ENCODE assay signal across 1 cellular context in the genomic region with DNA sequence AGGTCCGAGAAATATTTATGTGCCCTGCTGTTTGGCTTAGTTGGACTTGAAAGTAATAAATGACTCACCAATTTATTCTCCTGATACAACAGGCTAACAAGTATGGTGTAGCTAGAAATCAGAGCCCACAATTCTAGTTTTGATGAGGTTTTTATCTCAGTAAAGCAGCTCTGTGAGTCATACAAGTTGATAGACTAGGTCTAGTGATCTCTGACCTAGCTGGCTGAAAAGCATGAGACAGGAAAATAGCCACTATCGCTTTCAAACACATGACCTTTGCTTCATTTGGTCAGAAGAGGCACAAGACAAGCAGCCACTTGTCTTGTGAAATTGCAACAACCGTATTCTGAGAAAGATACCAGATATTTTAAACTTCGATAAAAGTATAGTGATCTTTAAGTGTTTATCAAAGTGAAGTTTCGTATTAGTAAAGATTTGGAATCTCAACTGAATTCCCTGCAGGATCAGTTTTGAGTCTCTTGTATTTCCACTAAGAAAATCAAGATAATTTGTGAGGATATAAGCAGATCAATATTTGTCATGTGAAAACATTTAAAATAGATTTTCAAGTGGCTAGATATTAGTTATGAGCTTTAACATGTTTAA.
TF ChIP-seq lines count a peak whose summit lies in the region.

No MANE protein-coding gene starts in this region.

TF ChIP-seq in HepG2, 621 proteins besides CTCF, POLR2A, EP300 and RAD21 (continued from another document and continues in another):
- TF ChIP-seq NFE2 (CRISPR knock-in tag; IDR thresholded peaks at IDR 0.05) (no peak), TCF7 (IDR thresholded peaks at IDR 0.05; ENCODE audit: low read depth) (peak; percentile 61), YY1 (IDR thresholded peaks at IDR 0.05; ENCODE audit: insufficient read depth, insufficient replicate concordance, low read depth, low read length) (no peak), MTF2 (CRISPR knock-in tag; IDR thresholded peaks at IDR 0.05; ENCODE audit: borderline replicate concordance) (no peak), ZNF782 (CRISPR knock-in tag; IDR thresholded peaks at IDR 0.05; ENCODE audit: borderline replicate concordance) (no peak), ZSCAN30 (CRISPR knock-in tag; IDR thresholded peaks at IDR 0.05) (no peak), SOX5 (CRISPR knock-in tag; IDR thresholded peaks at IDR 0.05; ENCODE audit: borderline replicate concordance) (peak; percentile 41; the same call in 1 of the 2 replicates), NKX3-1 (CRISPR knock-in tag; IDR thresholded peaks at IDR 0.05) (no peak), AGO1 (IDR thresholded peaks at IDR 0.05; ENCODE audit: low read depth, low read length, poor library complexity, severe bottlenecking) (no peak), SUZ12 (IDR thresholded peaks at IDR 0.05; ENCODE audit: low read depth, low read length) (no peak), ZNF678 (CRISPR knock-in tag; IDR thresholded peaks at IDR 0.05) (no peak), KAT7 (CRISPR knock-in tag; IDR thresholded peaks at IDR 0.05; ENCODE audit: borderline replicate concordance) (no peak), ZNF484 (CRISPR knock-in tag; IDR thresholded peaks at IDR 0.05; ENCODE audit: borderline replicate concordance, low read depth) (no peak), ZFP36 (IDR thresholded peaks at IDR 0.05; ENCODE audit: borderline replicate concordance, low read depth, low read length, partially characterized antibody) (no peak), ZNF558 (CRISPR knock-in tag; IDR thresholded peaks at IDR 0.05; ENCODE audit: borderline replicate concordance) (no peak), KLF16 (CRISPR knock-in tag; IDR thresholded peaks at IDR 0.05) (no peak), CC2D1A (CRISPR knock-in tag; IDR thresholded peaks at IDR 0.05) (no peak), ZFP36L1 (CRISPR knock-in tag; IDR thresholded peaks at IDR 0.05) (no peak), RFX1 (IDR thresholded peaks at IDR 0.05) (no peak), ZNF354B (CRISPR knock-in tag; IDR thresholded peaks at IDR 0.05) (no peak), HOXA3 (CRISPR knock-in tag; IDR thresholded peaks at IDR 0.05) (no peak), PAWR (CRISPR knock-in tag; IDR thresholded peaks at IDR 0.05; ENCODE audit: borderline replicate concordance) (no peak), ZNF564 (CRISPR knock-in tag; IDR thresholded peaks at IDR 0.05) (no peak), DPF2 (CRISPR knock-in tag; IDR thresholded peaks at IDR 0.05; ENCODE audit: borderline replicate concordance, low read depth) (peak; percentile 78), REXO4 (CRISPR knock-in tag; IDR thresholded peaks at IDR 0.05; ENCODE audit: borderline replicate concordance) (no peak), GPN1 (CRISPR knock-in tag; IDR thresholded peaks at IDR 0.05; ENCODE audit: borderline replicate concordance) (no peak), NPAS2 (CRISPR knock-in tag; IDR thresholded peaks at IDR 0.05; ENCODE audit: borderline replicate concordance) (no peak), RARG (CRISPR knock-in tag; IDR thresholded peaks at IDR 0.05; ENCODE audit: low read depth) (no peak), ZNF224 (CRISPR knock-in tag; IDR thresholded peaks at IDR 0.05) (no peak), PBX3 (CRISPR knock-in tag; IDR thresholded peaks at IDR 0.05; ENCODE audit: borderline replicate concordance) (no peak), GATA4 (IDR thresholded peaks at IDR 0.05; ENCODE audit: borderline replicate concordance, low read depth) (peak; percentile 39; the same call in 1 of the 2 replicates), ZNF768 (CRISPR knock-in tag; IDR thresholded peaks at IDR 0.05) (no peak), TAF1 (CRISPR knock-in tag; IDR thresholded peaks at IDR 0.05) (no peak), JUNB (CRISPR knock-in tag; IDR thresholded peaks at IDR 0.05; ENCODE audit: borderline replicate concordance) (peak; percentile 23; the same call in 1 of the 2 replicates), THYN1 (CRISPR knock-in tag; IDR thresholded peaks at IDR 0.05; ENCODE audit: borderline replicate concordance, low read depth) (no peak), SOX13 (IDR thresholded peaks at IDR 0.05) (no peak; the same call in 1 of the 2 replicates), SOX13 (CRISPR knock-in tag; conservative IDR thresholded peaks at IDR 0.05 in 1 of 2, IDR thresholded peaks at IDR 0.05 in 1 of 2) (peak in 1 of 2 experiments; percentile 73; a peak in 2 of 4 replicates), ZNF549 (CRISPR knock-in tag; IDR thresholded peaks at IDR 0.05) (no peak), ZNF460 (CRISPR knock-in tag; IDR thresholded peaks at IDR 0.05; ENCODE audit: borderline replicate concordance) (no peak), POLR2AphosphoS2 (IDR thresholded peaks at IDR 0.05; ENCODE audit: low read depth, low read length) (no peak), FOXK2 (IDR thresholded peaks at IDR 0.05) (no peak), HNRNPLL (IDR thresholded peaks at IDR 0.05; ENCODE audit: low read depth, low read length, poor library complexity, severe bottlenecking) (no peak), ZNF816 (CRISPR knock-in tag; IDR thresholded peaks at IDR 0.05; ENCODE audit: borderline replicate concordance) (0 out of 2 replicates have a peak, but pooled peaks have one; percentile 40)
- TF ChIP-seq, protein P1, sequence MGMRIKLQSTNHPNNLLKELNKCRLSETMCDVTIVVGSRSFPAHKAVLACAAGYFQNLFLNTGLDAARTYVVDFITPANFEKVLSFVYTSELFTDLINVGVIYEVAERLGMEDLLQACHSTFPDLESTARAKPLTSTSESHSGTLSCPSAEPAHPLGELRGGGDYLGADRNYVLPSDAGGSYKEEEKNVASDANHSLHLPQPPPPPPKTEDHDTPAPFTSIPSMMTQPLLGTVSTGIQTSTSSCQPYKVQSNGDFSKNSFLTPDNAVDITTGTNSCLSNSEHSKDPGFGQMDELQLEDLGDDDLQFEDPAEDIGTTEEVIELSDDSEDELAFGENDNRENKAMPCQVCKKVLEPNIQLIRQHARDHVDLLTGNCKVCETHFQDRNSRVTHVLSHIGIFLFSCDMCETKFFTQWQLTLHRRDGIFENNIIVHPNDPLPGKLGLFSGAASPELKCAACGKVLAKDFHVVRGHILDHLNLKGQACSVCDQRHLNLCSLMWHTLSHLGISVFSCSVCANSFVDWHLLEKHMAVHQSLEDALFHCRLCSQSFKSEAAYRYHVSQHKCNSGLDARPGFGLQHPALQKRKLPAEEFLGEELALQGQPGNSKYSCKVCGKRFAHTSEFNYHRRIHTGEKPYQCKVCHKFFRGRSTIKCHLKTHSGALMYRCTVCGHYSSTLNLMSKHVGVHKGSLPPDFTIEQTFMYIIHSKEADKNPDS (CRISPR knock-in tag; IDR thresholded peaks at IDR 0.05), result no peak
- TF ChIP-seq, protein P2, sequence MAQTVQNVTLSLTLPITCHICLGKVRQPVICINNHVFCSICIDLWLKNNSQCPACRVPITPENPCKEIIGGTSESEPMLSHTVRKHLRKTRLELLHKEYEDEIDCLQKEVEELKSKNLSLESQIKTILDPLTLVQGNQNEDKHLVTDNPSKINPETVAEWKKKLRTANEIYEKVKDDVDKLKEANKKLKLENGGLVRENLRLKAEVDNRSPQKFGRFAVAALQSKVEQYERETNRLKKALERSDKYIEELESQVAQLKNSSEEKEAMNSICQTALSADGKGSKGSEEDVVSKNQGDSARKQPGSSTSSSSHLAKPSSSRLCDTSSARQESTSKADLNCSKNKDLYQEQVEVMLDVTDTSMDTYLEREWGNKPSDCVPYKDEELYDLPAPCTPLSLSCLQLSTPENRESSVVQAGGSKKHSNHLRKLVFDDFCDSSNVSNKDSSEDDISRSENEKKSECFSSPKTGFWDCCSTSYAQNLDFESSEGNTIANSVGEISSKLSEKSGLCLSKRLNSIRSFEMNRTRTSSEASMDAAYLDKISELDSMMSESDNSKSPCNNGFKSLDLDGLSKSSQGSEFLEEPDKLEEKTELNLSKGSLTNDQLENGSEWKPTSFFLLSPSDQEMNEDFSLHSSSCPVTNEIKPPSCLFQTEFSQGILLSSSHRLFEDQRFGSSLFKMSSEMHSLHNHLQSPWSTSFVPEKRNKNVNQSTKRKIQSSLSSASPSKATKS (CRISPR knock-in tag; IDR thresholded peaks at IDR 0.05), result no peak
- TF ChIP-seq, protein P3, sequence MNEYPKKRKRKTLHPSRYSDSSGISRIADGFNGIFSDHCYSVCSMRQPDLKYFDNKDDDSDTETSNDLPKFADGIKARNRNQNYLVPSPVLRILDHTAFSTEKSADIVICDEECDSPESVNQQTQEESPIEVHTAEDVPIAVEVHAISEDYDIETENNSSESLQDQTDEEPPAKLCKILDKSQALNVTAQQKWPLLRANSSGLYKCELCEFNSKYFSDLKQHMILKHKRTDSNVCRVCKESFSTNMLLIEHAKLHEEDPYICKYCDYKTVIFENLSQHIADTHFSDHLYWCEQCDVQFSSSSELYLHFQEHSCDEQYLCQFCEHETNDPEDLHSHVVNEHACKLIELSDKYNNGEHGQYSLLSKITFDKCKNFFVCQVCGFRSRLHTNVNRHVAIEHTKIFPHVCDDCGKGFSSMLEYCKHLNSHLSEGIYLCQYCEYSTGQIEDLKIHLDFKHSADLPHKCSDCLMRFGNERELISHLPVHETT (CRISPR knock-in tag; conservative IDR thresholded peaks at IDR 0.05), result no peak
- TF ChIP-seq, protein P4, sequence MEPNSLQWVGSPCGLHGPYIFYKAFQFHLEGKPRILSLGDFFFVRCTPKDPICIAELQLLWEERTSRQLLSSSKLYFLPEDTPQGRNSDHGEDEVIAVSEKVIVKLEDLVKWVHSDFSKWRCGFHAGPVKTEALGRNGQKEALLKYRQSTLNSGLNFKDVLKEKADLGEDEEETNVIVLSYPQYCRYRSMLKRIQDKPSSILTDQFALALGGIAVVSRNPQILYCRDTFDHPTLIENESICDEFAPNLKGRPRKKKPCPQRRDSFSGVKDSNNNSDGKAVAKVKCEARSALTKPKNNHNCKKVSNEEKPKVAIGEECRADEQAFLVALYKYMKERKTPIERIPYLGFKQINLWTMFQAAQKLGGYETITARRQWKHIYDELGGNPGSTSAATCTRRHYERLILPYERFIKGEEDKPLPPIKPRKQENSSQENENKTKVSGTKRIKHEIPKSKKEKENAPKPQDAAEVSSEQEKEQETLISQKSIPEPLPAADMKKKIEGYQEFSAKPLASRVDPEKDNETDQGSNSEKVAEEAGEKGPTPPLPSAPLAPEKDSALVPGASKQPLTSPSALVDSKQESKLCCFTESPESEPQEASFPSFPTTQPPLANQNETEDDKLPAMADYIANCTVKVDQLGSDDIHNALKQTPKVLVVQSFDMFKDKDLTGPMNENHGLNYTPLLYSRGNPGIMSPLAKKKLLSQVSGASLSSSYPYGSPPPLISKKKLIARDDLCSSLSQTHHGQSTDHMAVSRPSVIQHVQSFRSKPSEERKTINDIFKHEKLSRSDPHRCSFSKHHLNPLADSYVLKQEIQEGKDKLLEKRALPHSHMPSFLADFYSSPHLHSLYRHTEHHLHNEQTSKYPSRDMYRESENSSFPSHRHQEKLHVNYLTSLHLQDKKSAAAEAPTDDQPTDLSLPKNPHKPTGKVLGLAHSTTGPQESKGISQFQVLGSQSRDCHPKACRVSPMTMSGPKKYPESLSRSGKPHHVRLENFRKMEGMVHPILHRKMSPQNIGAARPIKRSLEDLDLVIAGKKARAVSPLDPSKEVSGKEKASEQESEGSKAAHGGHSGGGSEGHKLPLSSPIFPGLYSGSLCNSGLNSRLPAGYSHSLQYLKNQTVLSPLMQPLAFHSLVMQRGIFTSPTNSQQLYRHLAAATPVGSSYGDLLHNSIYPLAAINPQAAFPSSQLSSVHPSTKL (CRISPR knock-in tag; IDR thresholded peaks at IDR 0.05), result peak; percentile 90
- TF ChIP-seq, protein P5, sequence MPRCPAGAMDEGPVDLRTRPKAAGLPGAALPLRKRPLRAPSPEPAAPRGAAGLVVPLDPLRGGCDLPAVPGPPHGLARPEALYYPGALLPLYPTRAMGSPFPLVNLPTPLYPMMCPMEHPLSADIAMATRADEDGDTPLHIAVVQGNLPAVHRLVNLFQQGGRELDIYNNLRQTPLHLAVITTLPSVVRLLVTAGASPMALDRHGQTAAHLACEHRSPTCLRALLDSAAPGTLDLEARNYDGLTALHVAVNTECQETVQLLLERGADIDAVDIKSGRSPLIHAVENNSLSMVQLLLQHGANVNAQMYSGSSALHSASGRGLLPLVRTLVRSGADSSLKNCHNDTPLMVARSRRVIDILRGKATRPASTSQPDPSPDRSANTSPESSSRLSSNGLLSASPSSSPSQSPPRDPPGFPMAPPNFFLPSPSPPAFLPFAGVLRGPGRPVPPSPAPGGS (CRISPR knock-in tag; IDR thresholded peaks at IDR 0.05), result no peak
- TF ChIP-seq, protein P6, sequence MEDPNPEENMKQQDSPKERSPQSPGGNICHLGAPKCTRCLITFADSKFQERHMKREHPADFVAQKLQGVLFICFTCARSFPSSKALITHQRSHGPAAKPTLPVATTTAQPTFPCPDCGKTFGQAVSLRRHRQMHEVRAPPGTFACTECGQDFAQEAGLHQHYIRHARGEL (CRISPR knock-in tag; IDR thresholded peaks at IDR 0.05), result no peak
- TF ChIP-seq, protein P7, sequence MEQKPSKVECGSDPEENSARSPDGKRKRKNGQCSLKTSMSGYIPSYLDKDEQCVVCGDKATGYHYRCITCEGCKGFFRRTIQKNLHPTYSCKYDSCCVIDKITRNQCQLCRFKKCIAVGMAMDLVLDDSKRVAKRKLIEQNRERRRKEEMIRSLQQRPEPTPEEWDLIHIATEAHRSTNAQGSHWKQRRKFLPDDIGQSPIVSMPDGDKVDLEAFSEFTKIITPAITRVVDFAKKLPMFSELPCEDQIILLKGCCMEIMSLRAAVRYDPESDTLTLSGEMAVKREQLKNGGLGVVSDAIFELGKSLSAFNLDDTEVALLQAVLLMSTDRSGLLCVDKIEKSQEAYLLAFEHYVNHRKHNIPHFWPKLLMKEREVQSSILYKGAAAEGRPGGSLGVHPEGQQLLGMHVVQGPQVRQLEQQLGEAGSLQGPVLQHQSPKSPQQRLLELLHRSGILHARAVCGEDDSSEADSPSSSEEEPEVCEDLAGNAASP (CRISPR knock-in tag; IDR thresholded peaks at IDR 0.05; ENCODE audit: borderline replicate concordance), result peak; percentile 27; the same call in 1 of the 2 replicates
- TF ChIP-seq, protein P8, sequence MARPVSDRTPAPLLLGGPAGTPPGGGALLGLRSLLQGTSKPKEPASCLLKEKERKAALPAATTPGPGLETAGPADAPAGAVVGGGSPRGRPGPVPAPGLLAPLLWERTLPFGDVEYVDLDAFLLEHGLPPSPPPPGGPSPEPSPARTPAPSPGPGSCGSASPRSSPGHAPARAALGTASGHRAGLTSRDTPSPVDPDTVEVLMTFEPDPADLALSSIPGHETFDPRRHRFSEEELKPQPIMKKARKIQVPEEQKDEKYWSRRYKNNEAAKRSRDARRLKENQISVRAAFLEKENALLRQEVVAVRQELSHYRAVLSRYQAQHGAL (CRISPR knock-in tag; IDR thresholded peaks at IDR 0.05; ENCODE audit: not compliant biosample characterization), result no peak
